In the genomic region with DNA sequence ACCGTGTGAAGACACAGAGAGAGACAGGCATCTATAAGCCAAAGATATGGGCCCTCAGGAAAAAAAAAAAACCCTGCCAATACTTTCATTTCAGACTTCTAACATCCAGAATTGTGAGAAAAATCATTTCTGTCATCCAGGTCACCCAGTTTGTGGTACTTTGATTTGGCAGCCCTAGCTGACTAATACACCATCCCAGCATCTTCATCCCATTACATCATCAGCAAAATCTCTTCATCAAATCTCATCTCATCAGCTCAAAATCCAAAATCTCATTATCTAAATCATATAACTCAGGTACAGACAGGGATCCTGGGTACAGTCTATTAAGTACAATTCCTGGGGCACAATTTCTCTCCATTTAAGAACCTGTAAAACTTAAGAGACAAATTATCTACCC, we compare ENCODE assay signal across 30 cellular contexts. TPM values are rescaled to one million over a fixed set of nuclear protein-coding genes. Genes with fewer than 3 reads are reported as not detected.
"Had no signal": no experiment of that assay in that cellular context is flagged by ENCODE, and none has a peak within 500 bp of the region (broad histone marks: within the 10 kb centered on the region; RNA-seq: fewer than 3 reads in every experiment).

No MANE protein-coding gene starts in this region.

- FAIRE-seq: colon, islet of Langerhans had no signal

- DNase-seq: effector CD4-positive, alpha-beta T cell; endodermal cell; gastrocnemius medialis; heart right ventricle; hypothalamus; naive thymus-derived CD4-positive, alpha-beta T cell; nephron progenitor cell; psoas muscle; spleen; stimulated activated CD4-positive, alpha-beta T cell treated with anti-CD3 and anti-CD28 coated beads, Interleukin-15, amount 100 ng/mL, for 24 hours; stimulated activated CD4-positive, alpha-beta T cell treated with anti-CD3 and anti-CD28 coated beads, Interleukin-1b, Interleukin-23, amount 100 ng/mL, for 48 hours; stimulated activated CD4-positive, alpha-beta T cell treated with anti-CD3 and anti-CD28 coated beads, Interleukin-4, amount 100 ng/mL, for 24 hours; stimulated activated naive B cell treated with anti-CD40 and anti-IgM and Interleukin-4, amounts not matched to agents 10 μg/mL and 1 μg/mL and 100 μg/mL, for 72 hours; stimulated activated naive CD8-positive, alpha-beta T cell treated with anti-CD3 and anti-CD28 coated beads, Interleukin-15, amount 100 ng/mL, for 72 hours; transverse colon had no signal

- H3K4me1 ChIP-seq: esophagus muscularis mucosa, gastrocnemius medialis, psoas muscle, spleen, transverse colon had no signal

- H3K4me3 Mint-ChIP-seq: endodermal cell; naive thymus-derived CD4-positive, alpha-beta T cell; nephron progenitor cell; stimulated activated naive B cell treated with anti-CD40 and anti-IgM and Interleukin-4, amounts not matched to agents 10 μg/mL and 1 μg/mL and 100 μg/mL, for 72 hours; stimulated activated naive CD8-positive, alpha-beta T cell treated with anti-CD3 and anti-CD28 coated beads, Interleukin-15, amount 100 ng/mL, for 72 hours had no signal

- H3K4me1 Mint-ChIP-seq: naive thymus-derived CD4-positive, alpha-beta T cell; stimulated activated naive B cell treated with anti-CD40 and anti-IgM and Interleukin-4, amounts not matched to agents 10 μg/mL and 1 μg/mL and 100 μg/mL, for 72 hours; stimulated activated naive CD8-positive, alpha-beta T cell treated with anti-CD3 and anti-CD28 coated beads, Interleukin-15, amount 100 ng/mL, for 72 hours had no signal

- H3K4me3 ChIP-seq: esophagus muscularis mucosa, gastrocnemius medialis, heart right ventricle, psoas muscle, spleen, thoracic aorta, transverse colon had no signal

- H3K9me3 ChIP-seq: esophagus muscularis mucosa, gastrocnemius medialis, heart right ventricle, psoas muscle, spleen, thoracic aorta, transverse colon had no signal

- H3K27ac ChIP-seq: esophagus muscularis mucosa, gastrocnemius medialis, heart right ventricle, psoas muscle, spleen, thoracic aorta, transverse colon had no signal

- H3K9me3 Mint-ChIP-seq: nephron progenitor cell; stimulated activated naive B cell treated with anti-CD40 and anti-IgM and Interleukin-4, amounts not matched to agents 10 μg/mL and 1 μg/mL and 100 μg/mL, for 72 hours; stimulated activated naive CD8-positive, alpha-beta T cell treated with anti-CD3 and anti-CD28 coated beads, Interleukin-15, amount 100 ng/mL, for 72 hours had no signal

- H3K36me3 ChIP-seq: esophagus muscularis mucosa, gastrocnemius medialis, heart right ventricle, spleen, thoracic aorta, transverse colon had no signal

- H3K27me3 ChIP-seq: esophagus muscularis mucosa, gastrocnemius medialis, transverse colon had no signal

- H3K36me3 Mint-ChIP-seq: naive thymus-derived CD4-positive, alpha-beta T cell; stimulated activated naive B cell treated with anti-CD40 and anti-IgM and Interleukin-4, amounts not matched to agents 10 μg/mL and 1 μg/mL and 100 μg/mL, for 72 hours had no signal

- ATAC-seq: gastrocnemius medialis; heart right ventricle; naive thymus-derived CD4-positive, alpha-beta T cell; psoas muscle; sciatic nerve; stimulated activated naive B cell treated with anti-CD40 and anti-IgM and Interleukin-4, amounts not matched to agents 10 μg/mL and 1 μg/mL and 100 μg/mL, for 72 hours; stimulated activated naive CD8-positive, alpha-beta T cell treated with anti-CD3 and anti-CD28 coated beads, Interleukin-15, amount 100 ng/mL, for 72 hours had no signal

- H3K27ac Mint-ChIP-seq: endodermal cell; naive thymus-derived CD4-positive, alpha-beta T cell; nephron progenitor cell; stimulated activated naive B cell treated with anti-CD40 and anti-IgM and Interleukin-4, amounts not matched to agents 10 μg/mL and 1 μg/mL and 100 μg/mL, for 72 hours had no signal

RNA-seq across cellular contexts. Expression of a gene that starts 51.9 kb away (rescaled TPM):
- total RNA-seq: dermis microvascular lymphatic vessel endothelial cell; endodermal cell; esophagus muscularis mucosa; fibroblast of villous mesenchyme; gastrocnemius medialis; heart right ventricle; liver; lung microvascular endothelial cell; mesenteric fat pad; mononuclear cell; naive thymus-derived CD4-positive, alpha-beta T cell; osteoblast; psoas muscle; sciatic nerve; skeletal muscle tissue; spleen; subcutaneous adipose tissue; thoracic aorta; transverse colon; ureter had no signal
- polyA plus RNA-seq: heart right ventricle; liver; naive thymus-derived CD4-positive, alpha-beta T cell; psoas muscle; spleen had no signal
